In genomic region chr17:1347681-1348318, GRCh38 we compare ENCODE assay signal across 9 cellular contexts. TPM values are rescaled to one million over a fixed set of nuclear protein-coding genes. Genes with fewer than 3 reads are reported as not detected.
DNase-seq lines count a peak whose midpoint lies in the region; ATAC-seq and TF ChIP-seq lines count a peak whose summit lies in the region.
"Had no signal": no experiment of that assay in that cellular context is flagged by ENCODE, and none has a peak within 500 bp of the region (broad histone marks: within the 10 kb centered on the region; RNA-seq: fewer than 3 reads in every experiment).

No MANE protein-coding gene starts in this region.

- DNase-seq in stimulated activated CD4-positive, alpha-beta T cell treated with anti-CD3 and anti-CD28 coated beads, Interleukin-4, amount 100 ng/mL, for 24 hours: peak; percentile 39
- no peak for DNase-seq in stimulated activated CD4-positive, alpha-beta T cell treated with anti-CD3 and anti-CD28 coated beads, Interleukin-2, amount 100 ng/mL, for 48 hours
- DNase-seq in epithelial cell of prostate (ENCODE audit: low read depth, low spot score): no peak
- DNase-seq in vagina (ENCODE audit: extremely low spot score in 2 of 2): no peak
- no peak for DNase-seq in NOMO-1 treated with DMSO at 0.1 percent for 48 hours (lab: John Stamatoyannopoulos, UW; ENCODE audit: unreplicated experiment)
- DNase-seq in H4 (ENCODE audit: low spot score): no peak

- H3K4me1 ChIP-seq in muscle layer of duodenum (ENCODE audit: control insufficient read depth in 1 of 2, insufficient read depth in 2 of 2, low read length in 2 of 2): peaks cover 0 to 16% of the 10 kb centered on the region in 2 donors
- H3K4me1 ChIP-seq in vagina: peaks cover 28% of the 10 kb centered on the region

- ATAC-seq in GM18520 (IDR thresholded peaks at IDR 0.05; ENCODE audit: unreplicated experiment): no peak
- ATAC-seq: HCT116 had no signal

- TF ChIP-seq POLR2A in vagina (IDR thresholded peaks at IDR 0.05): no peak

- intact Hi-C loops in vagina (cut with DNase I): no loop called here

- peak overlapping the region; percentile 45 to 46 for H3K4me3 ChIP-seq in muscle layer of duodenum (ENCODE audit: low read depth in 1 of 2, low read length in 2 of 2)
- H3K4me3 ChIP-seq in vagina: peak overlapping the region in 1 of 2 donors; percentile 6

- no peaks in the 10 kb centered on the region for H3K27me3 ChIP-seq in muscle layer of duodenum (ENCODE audit: low read depth, low read length)
- H3K27me3 ChIP-seq in vagina: no peaks in the 10 kb centered on the region

- H3K36me3 ChIP-seq in muscle layer of duodenum (ENCODE audit: control insufficient read depth in 1 of 2, insufficient read depth in 2 of 2, low read length in 2 of 2): peaks cover 25 to 31% of the 10 kb centered on the region in 2 donors
- H3K36me3 ChIP-seq in vagina: peaks cover 3 to 57% of the 10 kb centered on the region in 2 donors

- H3K27ac ChIP-seq in epithelial cell of prostate (peak overlapping the region; percentile 19), muscle layer of duodenum (ENCODE audit: low read length) (peak overlapping the region; percentile 74), vagina (peak overlapping the region; percentile 53)

- no peak for TF ChIP-seq CTCF in vagina (IDR thresholded peaks at IDR 0.05)

- H3K9me3 ChIP-seq in muscle layer of duodenum (ENCODE audit: control insufficient read depth in 1 of 2, low read length in 2 of 2) (no peaks in the 10 kb centered on the region), vagina (no peaks in the 10 kb centered on the region)

RNA-seq across cellular contexts. Expression of gene YWHAE, which starts 52.2 kb away (rescaled TPM):
- 487 TPM for total RNA-seq in vagina
- 618 and 659 TPM in 2 replicates for total RNA-seq in H4 (2014; rRNA removed; shearing (Covaris generic))

Comparison
In these comparisons a context has a peak if more than half of its experiments do, and no peak if none do; other contexts are left out.
1. H3K27ac ChIP-seq: peak in every context shown above with its lines; median percentile 74 in muscle layer of duodenum; 53 in vagina; 19 in epithelial cell of prostate.